ENCODE assay signal across 1 cellular context in the genomic region with DNA sequence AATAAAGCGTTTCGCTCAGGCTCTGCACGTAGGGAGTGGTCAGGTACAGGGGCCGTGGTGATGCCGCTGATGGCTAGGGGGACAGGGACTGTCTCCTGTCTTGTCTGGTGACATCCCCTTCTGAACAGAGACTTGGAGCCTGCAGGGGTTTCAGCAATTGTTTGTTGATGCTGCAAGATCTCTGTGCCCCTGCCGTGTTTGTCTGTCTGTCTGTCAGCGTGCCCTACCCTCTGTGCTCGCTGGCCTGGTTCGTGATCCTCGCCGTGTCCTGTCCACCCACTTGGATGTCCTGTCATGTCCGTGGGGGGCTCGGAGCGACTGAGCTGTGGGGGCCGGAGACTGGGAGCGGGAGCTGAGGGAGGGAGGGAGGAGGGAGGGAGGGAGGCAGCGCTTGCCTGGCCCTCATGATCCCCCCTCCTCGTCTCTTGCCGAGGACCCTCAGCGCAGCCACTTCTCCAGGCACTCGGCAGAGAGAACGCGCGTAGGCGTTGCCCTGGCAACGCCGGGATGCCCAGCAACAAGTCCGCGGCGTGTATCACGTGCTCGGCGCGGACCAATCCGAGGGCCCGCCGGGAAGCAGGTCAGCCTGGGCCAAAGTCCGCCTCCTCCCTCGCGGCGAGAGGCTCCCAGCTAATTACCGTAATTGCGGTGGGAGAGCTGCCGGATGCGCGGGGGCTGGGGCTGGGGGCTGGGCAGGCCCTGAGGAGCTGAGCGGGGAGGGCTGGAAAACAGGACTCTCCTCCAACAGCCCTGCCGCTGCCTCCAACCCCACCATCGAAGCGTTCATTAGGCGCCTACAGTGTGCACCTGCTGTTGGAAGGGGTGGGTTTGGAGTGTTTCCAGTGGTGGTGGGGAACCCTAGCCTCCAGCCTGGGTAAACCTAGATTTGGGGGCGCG.
TF ChIP-seq lines count a peak whose summit lies in the region.

No MANE protein-coding gene starts in this region.

TF ChIP-seq in GM12878, 131 proteins besides CTCF, POLR2A, EP300 and RAD21 (continues in another document):
- TF ChIP-seq RBBP5 (conservative IDR thresholded peaks at IDR 0.05), result no peak
- TF ChIP-seq, protein P1, sequence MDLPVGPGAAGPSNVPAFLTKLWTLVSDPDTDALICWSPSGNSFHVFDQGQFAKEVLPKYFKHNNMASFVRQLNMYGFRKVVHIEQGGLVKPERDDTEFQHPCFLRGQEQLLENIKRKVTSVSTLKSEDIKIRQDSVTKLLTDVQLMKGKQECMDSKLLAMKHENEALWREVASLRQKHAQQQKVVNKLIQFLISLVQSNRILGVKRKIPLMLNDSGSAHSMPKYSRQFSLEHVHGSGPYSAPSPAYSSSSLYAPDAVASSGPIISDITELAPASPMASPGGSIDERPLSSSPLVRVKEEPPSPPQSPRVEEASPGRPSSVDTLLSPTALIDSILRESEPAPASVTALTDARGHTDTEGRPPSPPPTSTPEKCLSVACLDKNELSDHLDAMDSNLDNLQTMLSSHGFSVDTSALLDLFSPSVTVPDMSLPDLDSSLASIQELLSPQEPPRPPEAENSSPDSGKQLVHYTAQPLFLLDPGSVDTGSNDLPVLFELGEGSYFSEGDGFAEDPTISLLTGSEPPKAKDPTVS (IDR thresholded peaks at IDR 0.05; ENCODE audit: low read depth, low read length), result no peak
- no peak for TF ChIP-seq HDAC6 (IDR thresholded peaks at IDR 0.05; ENCODE audit: unreplicated experiment)
- TF ChIP-seq, protein P2, sequence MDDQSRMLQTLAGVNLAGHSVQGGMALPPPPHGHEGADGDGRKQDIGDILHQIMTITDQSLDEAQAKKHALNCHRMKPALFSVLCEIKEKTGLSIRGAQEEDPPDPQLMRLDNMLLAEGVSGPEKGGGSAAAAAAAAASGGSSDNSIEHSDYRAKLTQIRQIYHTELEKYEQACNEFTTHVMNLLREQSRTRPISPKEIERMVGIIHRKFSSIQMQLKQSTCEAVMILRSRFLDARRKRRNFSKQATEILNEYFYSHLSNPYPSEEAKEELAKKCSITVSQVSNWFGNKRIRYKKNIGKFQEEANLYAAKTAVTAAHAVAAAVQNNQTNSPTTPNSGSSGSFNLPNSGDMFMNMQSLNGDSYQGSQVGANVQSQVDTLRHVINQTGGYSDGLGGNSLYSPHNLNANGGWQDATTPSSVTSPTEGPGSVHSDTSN (IDR thresholded peaks at IDR 0.05; ENCODE audit: insufficient replicate concordance, low read depth, low read length), result no peak
- TF ChIP-seq GATAD2B (conservative IDR thresholded peaks at IDR 0.05; ENCODE audit: low read depth), result peak; percentile 30; the same call in 1 of the 2 replicates
- peak; percentile 72 to 83; a peak in 3 of 4 replicates for TF ChIP-seq IKZF2 (IDR thresholded peaks at IDR 0.05)
- peak; percentile 96 for TF ChIP-seq MXI1 (IDR thresholded peaks at IDR 0.05; ENCODE audit: low read depth, low read length)
- no peak for TF ChIP-seq PML (IDR thresholded peaks at IDR 0.05; ENCODE audit: low read length)
- TF ChIP-seq BHLHE40 (IDR thresholded peaks at IDR 0.05; ENCODE audit: borderline replicate concordance in 1 of 2, low read depth in 2 of 2, low read length in 1 of 2), result peak; percentile 48 to 86; a peak in 2 of 4 replicates
- TF ChIP-seq KAT2A (conservative IDR thresholded peaks at IDR 0.05; ENCODE audit: control insufficient read depth, low read depth, low read length), result no peak
- no peak for TF ChIP-seq SUPT20H (IDR thresholded peaks at IDR 0.05; ENCODE audit: borderline replicate concordance, control insufficient read depth, low read depth, low read length)
- no peak for TF ChIP-seq FOXM1 (IDR thresholded peaks at IDR 0.05; ENCODE audit: low read depth, low read length)
- peak; percentile 90 for TF ChIP-seq RAD51 (IDR thresholded peaks at IDR 0.05)
- 0 out of 2 replicates have a peak, but pooled peaks have one; percentile 17 for TF ChIP-seq CREM (IDR thresholded peaks at IDR 0.05; ENCODE audit: low read depth)
- no peak for TF ChIP-seq PAX5 (IDR thresholded peaks at IDR 0.05; ENCODE audit: borderline replicate concordance, low read depth, low read length)
- TF ChIP-seq, protein P3, sequence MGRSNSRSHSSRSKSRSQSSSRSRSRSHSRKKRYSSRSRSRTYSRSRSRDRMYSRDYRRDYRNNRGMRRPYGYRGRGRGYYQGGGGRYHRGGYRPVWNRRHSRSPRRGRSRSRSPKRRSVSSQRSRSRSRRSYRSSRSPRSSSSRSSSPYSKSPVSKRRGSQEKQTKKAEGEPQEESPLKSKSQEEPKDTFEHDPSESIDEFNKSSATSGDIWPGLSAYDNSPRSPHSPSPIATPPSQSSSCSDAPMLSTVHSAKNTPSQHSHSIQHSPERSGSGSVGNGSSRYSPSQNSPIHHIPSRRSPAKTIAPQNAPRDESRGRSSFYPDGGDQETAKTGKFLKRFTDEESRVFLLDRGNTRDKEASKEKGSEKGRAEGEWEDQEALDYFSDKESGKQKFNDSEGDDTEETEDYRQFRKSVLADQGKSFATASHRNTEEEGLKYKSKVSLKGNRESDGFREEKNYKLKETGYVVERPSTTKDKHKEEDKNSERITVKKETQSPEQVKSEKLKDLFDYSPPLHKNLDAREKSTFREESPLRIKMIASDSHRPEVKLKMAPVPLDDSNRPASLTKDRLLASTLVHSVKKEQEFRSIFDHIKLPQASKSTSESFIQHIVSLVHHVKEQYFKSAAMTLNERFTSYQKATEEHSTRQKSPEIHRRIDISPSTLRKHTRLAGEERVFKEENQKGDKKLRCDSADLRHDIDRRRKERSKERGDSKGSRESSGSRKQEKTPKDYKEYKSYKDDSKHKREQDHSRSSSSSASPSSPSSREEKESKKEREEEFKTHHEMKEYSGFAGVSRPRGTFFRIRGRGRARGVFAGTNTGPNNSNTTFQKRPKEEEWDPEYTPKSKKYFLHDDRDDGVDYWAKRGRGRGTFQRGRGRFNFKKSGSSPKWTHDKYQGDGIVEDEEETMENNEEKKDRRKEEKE (IDR thresholded peaks at IDR 0.05), result no peak
- TF ChIP-seq ZNF217 (IDR thresholded peaks at IDR 0.05), result no peak
- TF ChIP-seq, protein P4, sequence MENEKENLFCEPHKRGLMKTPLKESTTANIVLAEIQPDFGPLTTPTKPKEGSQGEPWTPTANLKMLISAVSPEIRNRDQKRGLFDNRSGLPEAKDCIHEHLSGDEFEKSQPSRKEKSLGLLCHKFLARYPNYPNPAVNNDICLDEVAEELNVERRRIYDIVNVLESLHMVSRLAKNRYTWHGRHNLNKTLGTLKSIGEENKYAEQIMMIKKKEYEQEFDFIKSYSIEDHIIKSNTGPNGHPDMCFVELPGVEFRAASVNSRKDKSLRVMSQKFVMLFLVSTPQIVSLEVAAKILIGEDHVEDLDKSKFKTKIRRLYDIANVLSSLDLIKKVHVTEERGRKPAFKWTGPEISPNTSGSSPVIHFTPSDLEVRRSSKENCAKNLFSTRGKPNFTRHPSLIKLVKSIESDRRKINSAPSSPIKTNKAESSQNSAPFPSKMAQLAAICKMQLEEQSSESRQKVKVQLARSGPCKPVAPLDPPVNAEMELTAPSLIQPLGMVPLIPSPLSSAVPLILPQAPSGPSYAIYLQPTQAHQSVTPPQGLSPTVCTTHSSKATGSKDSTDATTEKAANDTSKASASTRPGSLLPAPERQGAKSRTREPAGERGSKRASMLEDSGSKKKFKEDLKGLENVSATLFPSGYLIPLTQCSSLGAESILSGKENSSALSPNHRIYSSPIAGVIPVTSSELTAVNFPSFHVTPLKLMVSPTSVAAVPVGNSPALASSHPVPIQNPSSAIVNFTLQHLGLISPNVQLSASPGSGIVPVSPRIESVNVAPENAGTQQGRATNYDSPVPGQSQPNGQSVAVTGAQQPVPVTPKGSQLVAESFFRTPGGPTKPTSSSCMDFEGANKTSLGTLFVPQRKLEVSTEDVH (IDR thresholded peaks at IDR 0.05; ENCODE audit: low read depth, partially characterized antibody), result no peak
- TF ChIP-seq WRNIP1 (IDR thresholded peaks at IDR 0.05; ENCODE audit: borderline replicate concordance, low read depth, low read length), result no peak
- TF ChIP-seq, protein P5, sequence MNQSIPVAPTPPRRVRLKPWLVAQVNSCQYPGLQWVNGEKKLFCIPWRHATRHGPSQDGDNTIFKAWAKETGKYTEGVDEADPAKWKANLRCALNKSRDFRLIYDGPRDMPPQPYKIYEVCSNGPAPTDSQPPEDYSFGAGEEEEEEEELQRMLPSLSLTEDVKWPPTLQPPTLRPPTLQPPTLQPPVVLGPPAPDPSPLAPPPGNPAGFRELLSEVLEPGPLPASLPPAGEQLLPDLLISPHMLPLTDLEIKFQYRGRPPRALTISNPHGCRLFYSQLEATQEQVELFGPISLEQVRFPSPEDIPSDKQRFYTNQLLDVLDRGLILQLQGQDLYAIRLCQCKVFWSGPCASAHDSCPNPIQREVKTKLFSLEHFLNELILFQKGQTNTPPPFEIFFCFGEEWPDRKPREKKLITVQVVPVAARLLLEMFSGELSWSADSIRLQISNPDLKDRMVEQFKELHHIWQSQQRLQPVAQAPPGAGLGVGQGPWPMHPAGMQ (IDR thresholded peaks at IDR 0.05; ENCODE audit: borderline replicate concordance), result no peak
- no peak for TF ChIP-seq BRCA1 (IDR thresholded peaks at IDR 0.05; ENCODE audit: low read depth, low read length)
- TF ChIP-seq SMAD5 (IDR thresholded peaks at IDR 0.05; ENCODE audit: low read depth), result no peak
- no peak for TF ChIP-seq ETV6 (conservative IDR thresholded peaks at IDR 0.05 in 1 of 2, IDR thresholded peaks at IDR 0.05 in 1 of 2; ENCODE audit: borderline replicate concordance in 1 of 2, low read depth in 1 of 2)
- TF ChIP-seq CREB1 (IDR thresholded peaks at IDR 0.05; ENCODE audit: low read depth), result no peak
- TF ChIP-seq EZH2 (IDR thresholded peaks at IDR 0.05; ENCODE audit: borderline replicate concordance, control insufficient read depth, low read depth, low read length), result no peak
- TF ChIP-seq BMI1 (IDR thresholded peaks at IDR 0.05; ENCODE audit: borderline replicate concordance), result peak; percentile 98
- TF ChIP-seq, protein P6, sequence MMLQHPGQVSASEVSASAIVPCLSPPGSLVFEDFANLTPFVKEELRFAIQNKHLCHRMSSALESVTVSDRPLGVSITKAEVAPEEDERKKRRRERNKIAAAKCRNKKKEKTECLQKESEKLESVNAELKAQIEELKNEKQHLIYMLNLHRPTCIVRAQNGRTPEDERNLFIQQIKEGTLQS (IDR thresholded peaks at IDR 0.05; ENCODE audit: borderline replicate concordance, extremely low read depth, low read depth, low read length), result peak; percentile 61; the same call in 1 of the 2 replicates
- TF ChIP-seq JUND (IDR thresholded peaks at IDR 0.05; ENCODE audit: low read depth, low read length), result no peak
- TF ChIP-seq, protein P7, sequence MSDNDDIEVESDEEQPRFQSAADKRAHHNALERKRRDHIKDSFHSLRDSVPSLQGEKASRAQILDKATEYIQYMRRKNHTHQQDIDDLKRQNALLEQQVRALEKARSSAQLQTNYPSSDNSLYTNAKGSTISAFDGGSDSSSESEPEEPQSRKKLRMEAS (IDR thresholded peaks at IDR 0.05; ENCODE audit: low read depth, low read length), result peak; percentile 70
- TF ChIP-seq, protein P8, sequence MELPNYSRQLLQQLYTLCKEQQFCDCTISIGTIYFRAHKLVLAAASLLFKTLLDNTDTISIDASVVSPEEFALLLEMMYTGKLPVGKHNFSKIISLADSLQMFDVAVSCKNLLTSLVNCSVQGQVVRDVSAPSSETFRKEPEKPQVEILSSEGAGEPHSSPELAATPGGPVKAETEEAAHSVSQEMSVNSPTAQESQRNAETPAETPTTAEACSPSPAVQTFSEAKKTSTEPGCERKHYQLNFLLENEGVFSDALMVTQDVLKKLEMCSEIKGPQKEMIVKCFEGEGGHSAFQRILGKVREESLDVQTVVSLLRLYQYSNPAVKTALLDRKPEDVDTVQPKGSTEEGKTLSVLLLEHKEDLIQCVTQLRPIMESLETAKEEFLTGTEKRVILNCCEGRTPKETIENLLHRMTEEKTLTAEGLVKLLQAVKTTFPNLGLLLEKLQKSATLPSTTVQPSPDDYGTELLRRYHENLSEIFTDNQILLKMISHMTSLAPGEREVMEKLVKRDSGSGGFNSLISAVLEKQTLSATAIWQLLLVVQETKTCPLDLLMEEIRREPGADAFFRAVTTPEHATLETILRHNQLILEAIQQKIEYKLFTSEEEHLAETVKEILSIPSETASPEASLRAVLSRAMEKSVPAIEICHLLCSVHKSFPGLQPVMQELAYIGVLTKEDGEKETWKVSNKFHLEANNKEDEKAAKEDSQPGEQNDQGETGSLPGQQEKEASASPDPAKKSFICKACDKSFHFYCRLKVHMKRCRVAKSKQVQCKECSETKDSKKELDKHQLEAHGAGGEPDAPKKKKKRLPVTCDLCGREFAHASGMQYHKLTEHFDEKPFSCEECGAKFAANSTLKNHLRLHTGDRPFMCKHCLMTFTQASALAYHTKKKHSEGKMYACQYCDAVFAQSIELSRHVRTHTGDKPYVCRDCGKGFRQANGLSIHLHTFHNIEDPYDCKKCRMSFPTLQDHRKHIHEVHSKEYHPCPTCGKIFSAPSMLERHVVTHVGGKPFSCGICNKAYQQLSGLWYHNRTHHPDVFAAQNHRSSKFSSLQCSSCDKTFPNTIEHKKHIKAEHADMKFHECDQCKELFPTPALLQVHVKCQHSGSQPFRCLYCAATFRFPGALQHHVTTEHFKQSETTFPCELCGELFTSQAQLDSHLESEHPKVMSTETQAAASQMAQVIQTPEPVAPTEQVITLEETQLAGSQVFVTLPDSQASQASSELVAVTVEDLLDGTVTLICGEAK (IDR thresholded peaks at IDR 0.05; ENCODE audit: borderline replicate concordance), result peak; percentile 38; the same call in 1 of the 2 replicates
- TF ChIP-seq, protein P9, sequence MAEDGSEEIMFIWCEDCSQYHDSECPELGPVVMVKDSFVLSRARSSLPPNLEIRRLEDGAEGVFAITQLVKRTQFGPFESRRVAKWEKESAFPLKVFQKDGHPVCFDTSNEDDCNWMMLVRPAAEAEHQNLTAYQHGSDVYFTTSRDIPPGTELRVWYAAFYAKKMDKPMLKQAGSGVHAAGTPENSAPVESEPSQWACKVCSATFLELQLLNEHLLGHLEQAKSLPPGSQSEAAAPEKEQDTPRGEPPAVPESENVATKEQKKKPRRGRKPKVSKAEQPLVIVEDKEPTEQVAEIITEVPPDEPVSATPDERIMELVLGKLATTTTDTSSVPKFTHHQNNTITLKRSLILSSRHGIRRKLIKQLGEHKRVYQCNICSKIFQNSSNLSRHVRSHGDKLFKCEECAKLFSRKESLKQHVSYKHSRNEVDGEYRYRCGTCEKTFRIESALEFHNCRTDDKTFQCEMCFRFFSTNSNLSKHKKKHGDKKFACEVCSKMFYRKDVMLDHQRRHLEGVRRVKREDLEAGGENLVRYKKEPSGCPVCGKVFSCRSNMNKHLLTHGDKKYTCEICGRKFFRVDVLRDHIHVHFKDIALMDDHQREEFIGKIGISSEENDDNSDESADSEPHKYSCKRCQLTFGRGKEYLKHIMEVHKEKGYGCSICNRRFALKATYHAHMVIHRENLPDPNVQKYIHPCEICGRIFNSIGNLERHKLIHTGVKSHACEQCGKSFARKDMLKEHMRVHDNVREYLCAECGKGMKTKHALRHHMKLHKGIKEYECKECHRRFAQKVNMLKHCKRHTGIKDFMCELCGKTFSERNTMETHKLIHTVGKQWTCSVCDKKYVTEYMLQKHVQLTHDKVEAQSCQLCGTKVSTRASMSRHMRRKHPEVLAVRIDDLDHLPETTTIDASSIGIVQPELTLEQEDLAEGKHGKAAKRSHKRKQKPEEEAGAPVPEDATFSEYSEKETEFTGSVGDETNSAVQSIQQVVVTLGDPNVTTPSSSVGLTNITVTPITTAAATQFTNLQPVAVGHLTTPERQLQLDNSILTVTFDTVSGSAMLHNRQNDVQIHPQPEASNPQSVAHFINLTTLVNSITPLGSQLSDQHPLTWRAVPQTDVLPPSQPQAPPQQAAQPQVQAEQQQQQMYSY (CRISPR knock-in tag; IDR thresholded peaks at IDR 0.05), result no peak
- TF ChIP-seq ZZZ3 (IDR thresholded peaks at IDR 0.05; ENCODE audit: control insufficient read depth, insufficient read length, low read depth), result no peak
